In the genomic region with DNA sequence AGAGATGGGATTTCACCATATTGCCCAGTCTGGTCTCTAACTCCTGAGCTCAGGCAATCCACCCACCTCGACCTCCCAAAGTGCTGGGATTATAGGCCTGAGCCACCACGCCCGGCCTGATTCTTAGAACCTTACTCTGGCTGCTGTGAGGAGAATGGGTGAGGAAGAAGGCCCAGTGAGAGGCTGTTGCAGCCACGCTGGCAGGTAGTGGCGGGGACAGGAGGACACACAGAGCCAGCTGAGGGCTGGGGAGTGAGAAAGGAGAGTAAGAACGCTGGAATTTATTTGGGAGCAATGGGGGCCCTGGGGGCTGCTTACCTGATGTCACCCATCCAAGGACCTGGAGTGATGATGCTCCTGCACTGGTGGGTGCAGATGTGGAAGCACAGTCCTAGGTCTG, we compare ENCODE assay signal across 8 cellular contexts.
"Had no signal": no experiment of that assay in that cellular context is flagged by ENCODE, and none has a peak within 500 bp of the region (broad histone marks: within the 10 kb centered on the region; RNA-seq: fewer than 3 reads in every experiment).

No MANE protein-coding gene starts in this region.

- H3K4me3 Mint-ChIP-seq: IgD-negative memory B cell had no signal

- H3K4me3 ChIP-seq: K562 had no signal

- ATAC-seq: K562 had no signal

- H3K27ac Mint-ChIP-seq: IgD-negative memory B cell had no signal

- H3K27ac ChIP-seq: HL-60 had no signal

- DNase-seq: IMR-90, KBM-7, KG1 had no signal

- FAIRE-seq: HepG2, HTR-8/SVneo, K562 had no signal

- H3K4me1 Mint-ChIP-seq: IgD-negative memory B cell had no signal
